Comparison of ENCODE assay signal across 8 cellular contexts in genomic region chr12:6450869-6451347, GRCh38. TPM values are rescaled to one million over a fixed set of nuclear protein-coding genes. Genes with fewer than 3 reads are reported as not detected.
A peak's percentile ranks its signal among the peaks of the same experiment; 100 is the strongest.
DNase-seq lines count a peak whose midpoint lies in the region; ATAC-seq lines count a peak whose summit lies in the region.

No MANE protein-coding gene starts in this region.

- H3K4me3 Mint-ChIP-seq in T-helper 1 cell treated with Interleukin-12 subunit alpha and Interleukin-12 subunit beta and Interleukin-4 antibody, amounts not matched to agents 30 μg/mL and 1 μg/mL, for 36 hours: peak overlapping the region; percentile 98
- peak overlapping the region; percentile 98 for H3K4me3 Mint-ChIP-seq in activated naive CD8-positive, alpha-beta T cell treated with anti-CD3 and anti-CD28 coated beads, Interleukin-2, amount 50 U/mL, for 24 hours
- peak overlapping the region; percentile 90 to 100 (median 100) for H3K4me3 Mint-ChIP-seq in immature natural killer cell

- H3K36me3 Mint-ChIP-seq in T-helper 1 cell treated with Interleukin-12 subunit alpha and Interleukin-12 subunit beta and Interleukin-4 antibody, amounts not matched to agents 30 μg/mL and 1 μg/mL, for 36 hours (ENCODE audit: low read depth): peaks cover 65% of the 10 kb centered on the region
- H3K36me3 Mint-ChIP-seq in activated naive CD8-positive, alpha-beta T cell treated with anti-CD3 and anti-CD28 coated beads, Interleukin-2, amount 50 U/mL, for 24 hours (ENCODE audit: low read depth): peaks cover 82% of the 10 kb centered on the region
- H3K36me3 Mint-ChIP-seq in immature natural killer cell: peaks cover 7 to 14% (median 9%) of the 10 kb centered on the region in 3 donors

- no peaks in the 10 kb centered on the region for H3K27me3 Mint-ChIP-seq in T-helper 1 cell treated with Interleukin-12 subunit alpha and Interleukin-12 subunit beta and Interleukin-4 antibody, amounts not matched to agents 30 μg/mL and 1 μg/mL, for 36 hours (ENCODE audit: low read depth)
- no peaks in the 10 kb centered on the region for H3K27me3 Mint-ChIP-seq in activated naive CD8-positive, alpha-beta T cell treated with anti-CD3 and anti-CD28 coated beads, Interleukin-2, amount 50 U/mL, for 24 hours
- H3K27me3 Mint-ChIP-seq in immature natural killer cell (ENCODE audit: low read depth in 3 of 3): peaks cover 0 to 7% (median 0%) of the 10 kb centered on the region in 3 donors

- H3K4me1 Mint-ChIP-seq in T-helper 1 cell treated with Interleukin-12 subunit alpha and Interleukin-12 subunit beta and Interleukin-4 antibody, amounts not matched to agents 30 μg/mL and 1 μg/mL, for 36 hours (ENCODE audit: low read depth): peaks cover 57% of the 10 kb centered on the region
- peaks cover 81% of the 10 kb centered on the region for H3K4me1 Mint-ChIP-seq in activated naive CD8-positive, alpha-beta T cell treated with anti-CD3 and anti-CD28 coated beads, Interleukin-2, amount 50 U/mL, for 24 hours
- H3K4me1 Mint-ChIP-seq in immature natural killer cell: peaks cover 37 to 48% of the 10 kb centered on the region in 2 donors

- DNase-seq in T-helper 1 cell (no peak), immature natural killer cell (peak in 1 of 3 donors; percentile 18), KBM-7 (no peak), MV-4-11 (lab: John Stamatoyannopoulos, UW) (no peak)
- DNase-seq in activated naive CD8-positive, alpha-beta T cell treated with anti-CD3 and anti-CD28 coated beads, Interleukin-2, amount 50 U/mL, for 24 hours: peak; percentile 72
- peak; percentile 74 for DNase-seq in stimulated activated naive CD8-positive, alpha-beta T cell treated with anti-CD3 and anti-CD28 coated beads, Interleukin-15, Interleukin-2, amounts not matched to agents 100 U/mL and 50 U/mL, for 24 hours

- peak; percentile 22 for ATAC-seq in activated naive CD8-positive, alpha-beta T cell treated with anti-CD3 and anti-CD28 coated beads, Interleukin-2, amount 50 U/mL, for 24 hours
- peak; percentile 20 for ATAC-seq in stimulated activated naive CD8-positive, alpha-beta T cell treated with anti-CD3 and anti-CD28 coated beads, Interleukin-15, Interleukin-2, amounts not matched to agents 100 U/mL and 50 U/mL, for 24 hours
- no peak for ATAC-seq in GM21390 (IDR thresholded peaks at IDR 0.05; ENCODE audit: unreplicated experiment)

- in situ Hi-C loops in KBM-7 (cut with MboI; ENCODE audit: low pct_unique_long_range_greater_than_20kb, low sequenced_read_pairs): no loop called here

- peak overlapping the region; percentile 97 for H3K27ac Mint-ChIP-seq in T-helper 1 cell treated with Interleukin-12 subunit alpha and Interleukin-12 subunit beta and Interleukin-4 antibody, amounts not matched to agents 30 μg/mL and 1 μg/mL, for 36 hours
- peak overlapping the region; percentile 98 for H3K27ac Mint-ChIP-seq in activated naive CD8-positive, alpha-beta T cell treated with anti-CD3 and anti-CD28 coated beads, Interleukin-2, amount 50 U/mL, for 24 hours
- H3K27ac Mint-ChIP-seq in immature natural killer cell: peak overlapping the region; percentile 97 to 100 (median 98)

- no peaks in the 10 kb centered on the region for H3K9me3 Mint-ChIP-seq in T-helper 1 cell treated with Interleukin-12 subunit alpha and Interleukin-12 subunit beta and Interleukin-4 antibody, amounts not matched to agents 30 μg/mL and 1 μg/mL, for 36 hours
- H3K9me3 Mint-ChIP-seq in activated naive CD8-positive, alpha-beta T cell treated with anti-CD3 and anti-CD28 coated beads, Interleukin-2, amount 50 U/mL, for 24 hours: no peaks in the 10 kb centered on the region
- H3K9me3 Mint-ChIP-seq in immature natural killer cell: no peaks in the 10 kb centered on the region

RNA-seq across cellular contexts. Expression of gene TAPBPL, which starts 0.9 kb away (rescaled TPM):
- 100 to 1,000 TPM; 205 to 276 (median 259) TPM for polyA plus RNA-seq in immature natural killer cell

RNA-seq across cellular contexts. Expression of gene CD27, which starts 6.2 kb away (rescaled TPM):
- 10 to 100 TPM; 17.0 to 28.5 (median 25.4) TPM for polyA plus RNA-seq in immature natural killer cell

RNA-seq across cellular contexts. Expression of gene VAMP1, which starts 19.6 kb away (rescaled TPM):
- 1 to 10 TPM; 7.8 to 9.7 (median 8.4) TPM for polyA plus RNA-seq in immature natural killer cell

RNA-seq across cellular contexts. Expression of gene MRPL51, which starts 42.2 kb away (rescaled TPM):
- polyA plus RNA-seq in immature natural killer cell: 100 to 1,000 TPM; 240 to 280 (median 248) TPM

RNA-seq across cellular contexts. Expression of gene NCAPD2, which starts 43.0 kb away (rescaled TPM):
- polyA plus RNA-seq in immature natural killer cell: 10 to 100 TPM; 23.3 to 50.5 (median 24.0) TPM

Comparison
In these comparisons a context has a peak if more than half of its experiments do, and no peak if none do; other contexts are left out.
1. DNase-seq: peak in activated naive CD8-positive, alpha-beta T cell treated with anti-CD3 and anti-CD28 coated beads, Interleukin-2, amount 50 U/mL, for 24 hours (single experiment) and stimulated activated naive CD8-positive, alpha-beta T cell treated with anti-CD3 and anti-CD28 coated beads, Interleukin-15, Interleukin-2, amounts not matched to agents 100 U/mL and 50 U/mL, for 24 hours (single experiment); none in T-helper 1 cell (0 of 5), KBM-7 (single experiment) and MV-4-11 (single experiment).
2. Peak in every context shown above with its lines, with median percentiles within 50 percentile points of each other: H3K27ac Mint-ChIP-seq and H3K4me3 Mint-ChIP-seq.